ENCODE assay signal across 20 cellular contexts in the genomic region with DNA sequence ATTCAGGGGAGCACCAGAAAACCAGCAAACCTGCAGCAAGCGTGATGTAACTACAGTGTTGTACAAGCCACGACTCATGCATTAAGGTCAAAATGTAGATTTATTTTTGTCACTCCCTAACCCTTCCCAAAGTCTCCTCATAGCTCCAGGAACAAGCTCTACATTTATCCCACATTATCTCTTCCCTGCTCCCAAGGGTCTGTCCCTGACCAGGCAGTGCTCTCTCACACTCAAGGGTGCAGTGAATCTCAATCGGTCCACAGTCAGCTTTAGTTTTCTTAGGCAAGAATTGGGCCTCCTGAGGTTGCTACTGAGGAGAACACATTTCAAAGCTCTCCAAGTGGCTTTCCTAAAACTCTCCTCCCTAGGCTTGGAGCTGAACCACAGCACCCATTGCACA.
"Had no signal": no experiment of that assay in that cellular context is flagged by ENCODE, and none has a peak within 500 bp of the region (broad histone marks: within the 10 kb centered on the region; RNA-seq: fewer than 3 reads in every experiment).

No MANE protein-coding gene starts in this region.

- DNase-seq: dermis blood vessel endothelial cell; effector memory CD8-positive, alpha-beta T cell; erythroblast; esophagus squamous epithelium; foreskin melanocyte; glutamatergic neuron; kidney; left lung; lower lobe of right lung; natural killer cell; occipital lobe; ovary; posterior cingulate gyrus; retina; sigmoid colon; small intestine; stimulated activated CD4-positive, alpha-beta T cell treated with anti-CD3 and anti-CD28 coated beads, Interleukin-15, amount 100 ng/mL, for 24 hours; stimulated activated CD4-positive, alpha-beta T cell treated with anti-CD3 and anti-CD28 coated beads, Interleukin-2, amount 100 ng/mL, for 48 hours; stimulated activated naive B cell treated with anti-CD40 and anti-IgM and Interleukin-4, amounts not matched to agents 10 μg/mL and 1 μg/mL and 100 μg/mL, for 72 hours had no signal

- H3K27me3 ChIP-seq: esophagus squamous epithelium, left lung, ovary, sigmoid colon had no signal

- H3K27ac ChIP-seq: esophagus squamous epithelium, left lung, lower lobe of right lung, ovary, sigmoid colon had no signal

- H3K4me1 ChIP-seq: esophagus squamous epithelium had no signal

- H3K36me3 ChIP-seq: esophagus squamous epithelium, left lung, lower lobe of right lung, ovary, sigmoid colon had no signal

- H3K9me3 ChIP-seq: esophagus squamous epithelium, left lung, lower lobe of right lung, ovary, sigmoid colon had no signal

- ATAC-seq: effector memory CD8-positive, alpha-beta T cell; left lung; lower lobe of right lung; natural killer cell; stimulated activated naive B cell treated with anti-CD40 and anti-IgM and Interleukin-4, amounts not matched to agents 10 μg/mL and 1 μg/mL and 100 μg/mL, for 72 hours had no signal

- H3K4me3 ChIP-seq: coronary artery, esophagus squamous epithelium, left lung, lower lobe of right lung, ovary, sigmoid colon had no signal
